In genomic region chr22:29081499-29082236, GRCh38 we compare ENCODE assay signal across 31 cellular contexts. TPM values are rescaled to one million over a fixed set of nuclear protein-coding genes. Genes with fewer than 3 reads are reported as not detected.
DNase-seq lines count a peak whose midpoint lies in the region; ATAC-seq and TF ChIP-seq lines count a peak whose summit lies in the region.
"Had no signal": no experiment of that assay in that cellular context is flagged by ENCODE, and none has a peak within 500 bp of the region (broad histone marks: within the 10 kb centered on the region; RNA-seq: fewer than 3 reads in every experiment).

No MANE protein-coding gene starts in this region.

- no peak overlapping the region for H3K4me3 Mint-ChIP-seq in T-cell
- H3K4me3 Mint-ChIP-seq: activated naive CD8-positive, alpha-beta T cell; activated T-helper 17 cell treated with anti-CD3 and anti-CD28 coated beads, Interleukin-2, amount 50 U/mL, for 72 hours; CD4-positive, alpha-beta memory T cell; natural killer cell; stimulated activated naive CD8-positive, alpha-beta T cell treated with anti-CD3 and anti-CD28 coated beads, Interleukin-15, amount 100 ng/mL, for 72 hours had no signal

- H3K4me3 ChIP-seq in SK-N-SH (ENCODE audit: low read depth in 2 of 2, low read length in 1 of 2): no peak overlapping the region
- no peak overlapping the region for H3K4me3 ChIP-seq in subcutaneous abdominal adipose tissue (ENCODE audit: low read depth in 1 of 5, low read length in 5 of 5)
- H3K4me3 ChIP-seq in mammary epithelial cell (replicated peaks in 1 of 3; ENCODE audit: insufficient read depth in 1 of 3, low read depth in 2 of 3, low read length in 3 of 3): no peak overlapping the region
- H3K4me3 ChIP-seq: dorsolateral prefrontal cortex, HAP-1, pancreas, sigmoid colon had no signal

- H3K4me1 Mint-ChIP-seq in T-cell: no peaks in the 10 kb centered on the region
- H3K4me1 Mint-ChIP-seq: activated T-helper 17 cell treated with anti-CD3 and anti-CD28 coated beads, Interleukin-2, amount 50 U/mL, for 72 hours; CD4-positive, alpha-beta memory T cell; stimulated activated naive CD8-positive, alpha-beta T cell treated with anti-CD3 and anti-CD28 coated beads, Interleukin-15, amount 100 ng/mL, for 72 hours had no signal

- dilution Hi-C loops in mammary epithelial cell (cut with HindIII; ENCODE audit: low sequenced_read_pairs): no loop called here

- intact Hi-C loops in left ventricle myocardium superior (cut with micrococcal nuclease) (no loop called here), mammary epithelial cell (cut with micrococcal nuclease) (loop anchor here (2.0 kb wide), 1 partner anchor 73 kb away; no protein-coding TSS in a partner anchor)

- H3K9me3 ChIP-seq in SK-N-SH (no peaks in the 10 kb centered on the region), subcutaneous abdominal adipose tissue (ENCODE audit: control insufficient read depth in 5 of 5, low read length in 5 of 5) (no peaks in the 10 kb centered on the region), mammary epithelial cell (replicated peaks; ENCODE audit: insufficient read depth, low read length) (no peaks in the 10 kb centered on the region)
- H3K9me3 ChIP-seq: HAP-1, pancreas, sigmoid colon had no signal

- H3K27ac Mint-ChIP-seq in T-cell: no peak overlapping the region
- H3K27ac Mint-ChIP-seq: activated naive CD8-positive, alpha-beta T cell; activated T-helper 17 cell treated with anti-CD3 and anti-CD28 coated beads, Interleukin-2, amount 50 U/mL, for 72 hours; CD4-positive, alpha-beta memory T cell; natural killer cell; stimulated activated naive CD8-positive, alpha-beta T cell treated with anti-CD3 and anti-CD28 coated beads, Interleukin-15, amount 100 ng/mL, for 72 hours had no signal

- H3K4me2 ChIP-seq in SK-N-SH (no peak overlapping the region), mammary epithelial cell (ENCODE audit: insufficient read depth, low read depth, low read length) (no peak overlapping the region)

- H3K36me3 Mint-ChIP-seq in T-cell: no peaks in the 10 kb centered on the region
- H3K36me3 Mint-ChIP-seq: activated naive CD8-positive, alpha-beta T cell; CD4-positive, alpha-beta memory T cell; natural killer cell had no signal

- TF ChIP-seq RAD21 in SK-N-SH (IDR thresholded peaks at IDR 0.05; ENCODE audit: low read length): no peak

- H4K20me1 ChIP-seq in SK-N-SH (ENCODE audit: insufficient read depth): no peaks in the 10 kb centered on the region
- H4K20me1 ChIP-seq in mammary epithelial cell (ENCODE audit: insufficient read depth, low read length): no peaks in the 10 kb centered on the region

- H3K9ac ChIP-seq in SK-N-SH: no peak overlapping the region
- peak overlapping the region in 1 of 5 donors; percentile 69 for H3K9ac ChIP-seq in subcutaneous abdominal adipose tissue (ENCODE audit: low read length in 5 of 5)
- H3K9ac ChIP-seq in mammary epithelial cell (ENCODE audit: insufficient read depth, low read length): no peak overlapping the region

- H3K4me1 ChIP-seq in SK-N-SH (ENCODE audit: control insufficient read depth in 1 of 2, insufficient read depth in 2 of 2, low read depth in 1 of 2, low read length in 1 of 2) (peaks cover 7 to 30% of the 10 kb centered on the region in 2 experiments; a peak in 3 of 4 replicates), subcutaneous abdominal adipose tissue (ENCODE audit: control insufficient read depth in 5 of 5, insufficient read depth in 5 of 5, low read length in 5 of 5) (peaks cover 0 to 50% (median 13%) of the 10 kb centered on the region in 5 donors), mammary epithelial cell (ENCODE audit: insufficient read depth, low read length) (peaks cover 5% of the 10 kb centered on the region)

- in situ Hi-C loops in mammary epithelial cell (cut with MboI; ENCODE audit: low sequenced_read_pairs in 2 of 2): no loop called here

- H3K9me2 ChIP-seq in SK-N-SH: no peaks in the 10 kb centered on the region

- no peak overlapping the region for H2AFZ ChIP-seq in SK-N-SH (ENCODE audit: low read depth)
- no peak overlapping the region for H2AFZ ChIP-seq in mammary epithelial cell (ENCODE audit: low read depth, low read length)

- BruUV-seq in mammary epithelial cell (replicated peaks; lab: Mats Ljungman, UMichigan): no TSS peak

- no peaks in the 10 kb centered on the region for H3K27me3 ChIP-seq in SK-N-SH (ENCODE audit: insufficient read depth)
- H3K27me3 ChIP-seq in subcutaneous abdominal adipose tissue (ENCODE audit: control insufficient read depth in 5 of 5, insufficient read depth in 4 of 5, low read length in 5 of 5): no peaks in the 10 kb centered on the region
- no peaks in the 10 kb centered on the region for H3K27me3 ChIP-seq in mammary epithelial cell (ENCODE audit: insufficient read depth, low read length)
- H3K27me3 ChIP-seq: dorsolateral prefrontal cortex, pancreas, sigmoid colon had no signal

- H3K79me2 ChIP-seq in SK-N-SH (ENCODE audit: insufficient read depth): no peaks in the 10 kb centered on the region
- H3K79me2 ChIP-seq in mammary epithelial cell (ENCODE audit: insufficient read depth, low read length): no peaks in the 10 kb centered on the region

- POLR2A ChIA-PET in SK-N-SH (lab: Yijun Ruan, JAX): no interaction called here
- POLR2A ChIA-PET in T-cell (lab: Charles Lee): no interaction called here

- H3K9me3 Mint-ChIP-seq in T-cell: no peaks in the 10 kb centered on the region
- H3K9me3 Mint-ChIP-seq: activated T-helper 17 cell treated with anti-CD3 and anti-CD28 coated beads, Interleukin-2, amount 50 U/mL, for 72 hours; CD4-positive, alpha-beta memory T cell; natural killer cell; stimulated activated naive CD8-positive, alpha-beta T cell treated with anti-CD3 and anti-CD28 coated beads, Interleukin-15, amount 100 ng/mL, for 72 hours had no signal

- no peaks in the 10 kb centered on the region for H3F3A ChIP-seq in SK-N-SH (replicated peaks; ENCODE audit: insufficient read depth)

- peak overlapping the region in 1 of 2 experiments; percentile 18; a peak in 1 of 4 replicates for H3K27ac ChIP-seq in SK-N-SH (ENCODE audit: low read depth in 2 of 2, low read length in 1 of 2)
- peak overlapping the region; percentile 43 for H3K27ac ChIP-seq in subcutaneous abdominal adipose tissue (ENCODE audit: low read depth, low read length)
- H3K27ac ChIP-seq in mammary epithelial cell (ENCODE audit: insufficient read depth, low read depth, low read length): no peak overlapping the region
- H3K27ac ChIP-seq: dorsolateral prefrontal cortex had no signal

- no peak for TF ChIP-seq EP300 in SK-N-SH (IDR thresholded peaks at IDR 0.05; ENCODE audit: borderline replicate concordance in 1 of 2, low read depth in 1 of 2, low read length in 1 of 2)

- WGBS in SK-N-SH (ENCODE audit: low lambda C conversion rate): 77% methylated on average over 3 of the region's 3 CpGs
- 96% methylated on average over 3 of the region's 3 CpGs for WGBS in mammary epithelial cell (ENCODE audit: low coverage, missing lambda C conversion rate)

- TF ChIP-seq CTCF in SK-N-SH (IDR thresholded peaks at IDR 0.05): no peak
- no peak for TF ChIP-seq CTCF in mammary epithelial cell (conservative IDR thresholded peaks at IDR 0.05 in 1 of 2, IDR thresholded peaks at IDR 0.05 in 1 of 2; ENCODE audit: extremely low read depth in 1 of 2, insufficient read depth in 1 of 2, low read depth in 1 of 2, low read length in 2 of 2)

- peaks cover 13 to 24% of the 10 kb centered on the region in 2 donors for H3K27me3 Mint-ChIP-seq in T-cell
- H3K27me3 Mint-ChIP-seq: activated T-helper 17 cell treated with anti-CD3 and anti-CD28 coated beads, Interleukin-2, amount 50 U/mL, for 72 hours had no signal

- CTCF ChIA-PET in SK-N-SH (lab: Yijun Ruan, JAX) (interaction anchor here (1.0 to 1.9 kb wide), 4 partner anchors 13 to 295 kb away, joined by 3 to 6 read pairs (median 5); no protein-coding TSS in a partner anchor), T-cell (lab: Charles Lee) (interaction anchor here in 1 of 2 donors (1.2 kb wide), 1 partner anchor 16 kb away, joined by 3 read pairs; no protein-coding TSS in a partner anchor), mammary epithelial cell (lab: Charles Lee; ENCODE audit: low non-redundant PET) (no interaction called here)

- ATAC-seq in left ventricle myocardium superior: peak; percentile 64
- ATAC-seq in T-cell (replicated peaks in 1 of 4): no peak
- no peak for ATAC-seq in GM18907 (IDR thresholded peaks at IDR 0.05; ENCODE audit: unreplicated experiment)
- ATAC-seq: activated T-helper 17 cell treated with anti-CD3 and anti-CD28 coated beads, Interleukin-2, amount 50 U/mL, for 72 hours; left colon; natural killer cell; stimulated activated naive CD8-positive, alpha-beta T cell treated with anti-CD3 and anti-CD28 coated beads, Interleukin-15, amount 100 ng/mL, for 72 hours had no signal

- DNase-seq in NCI-H1092 treated with DMSO at 0.1 percent for 48 hours (lab: John Stamatoyannopoulos, UW): peak; percentile 34
- no peak for DNase-seq in NCI-H1092 (lab: John Stamatoyannopoulos, UW)
- no peak for DNase-seq in SK-N-SH
- no peak for DNase-seq in left ventricle myocardium superior
- no peak for DNase-seq in T-cell
- DNase-seq in mammary epithelial cell: no peak
- DNase-seq: AML-193; CD4-positive, alpha-beta memory T cell; DMS153; dorsolateral prefrontal cortex; left colon; natural killer cell; NCI-H1048; NCI-H2107; pancreas; sigmoid colon; stimulated activated CD4-positive, alpha-beta T cell treated with anti-CD3 and anti-CD28 coated beads, Interleukin-15, amount 100 ng/mL, for 24 hours; stimulated activated naive CD8-positive, alpha-beta T cell treated with anti-CD3 and anti-CD28 coated beads, Interleukin-15, amount 100 ng/mL, for 72 hours; T1000; trophoblast cell had no signal

- no peaks in the 10 kb centered on the region for H3K36me3 ChIP-seq in SK-N-SH (replicated peaks in 1 of 2; ENCODE audit: control insufficient read depth in 1 of 2, insufficient read depth in 2 of 2, low read length in 1 of 2)
- H3K36me3 ChIP-seq in subcutaneous abdominal adipose tissue (ENCODE audit: control insufficient read depth in 5 of 5, insufficient read depth in 5 of 5, low read length in 5 of 5): no peaks in the 10 kb centered on the region
- H3K36me3 ChIP-seq in mammary epithelial cell (ENCODE audit: insufficient read depth, low read length): no peaks in the 10 kb centered on the region
- H3K36me3 ChIP-seq: HAP-1, pancreas, sigmoid colon had no signal

TF ChIP-seq in SK-N-SH, 30 proteins besides CTCF, POLR2A, EP300 and RAD21 (continues in another document):
- TF ChIP-seq EZH2phosphoT487 (IDR thresholded peaks at IDR 0.05; ENCODE audit: borderline replicate concordance, low read depth): no peak

RNA-seq across cellular contexts. Expression of gene KREMEN1, which starts 8.8 kb away (rescaled TPM):
- 7.9 and 10.0 TPM in 2 replicates for polyA plus RNA-seq in SK-N-SH (2012; rRNA removed)
- 7.0 and 10.4 TPM in 2 replicates for polyA plus RNA-seq in SK-N-SH (2012; cell fraction: cytosol; rRNA removed)
- polyA plus RNA-seq in SK-N-SH (2012; cell fraction: nucleus; rRNA removed): 6.7 and 8.0 TPM in 2 replicates
- total RNA-seq in left ventricle myocardium superior: 68.2 TPM
- under 1 TPM in 3 of 5 donors, not detected in 2; 0.20 to 0.25 (median 0.20) TPM for total RNA-seq in T-cell
- 10 to 100 TPM; 11.7 to 18.7 TPM for total RNA-seq in mammary epithelial cell
- polyA plus RNA-seq in mammary epithelial cell: 10.5 TPM
- 25.8 TPM for polyA minus RNA-seq in mammary epithelial cell
- total RNA-seq: CD4-positive, alpha-beta memory T cell had no signal
- polyA plus RNA-seq: CD4-positive, alpha-beta memory T cell had no signal

RNA-seq across cellular contexts. Expression of gene C22orf31, which starts 20.0 kb away (rescaled TPM):
- polyA plus RNA-seq in SK-N-SH (2012; rRNA removed): not detected in 2 replicates
- not detected in 2 replicates for polyA plus RNA-seq in SK-N-SH (2012; cell fraction: cytosol; rRNA removed)
- polyA plus RNA-seq in SK-N-SH (2012; cell fraction: nucleus; rRNA removed): not detected in 2 replicates
- not detected for total RNA-seq in left ventricle myocardium superior
- total RNA-seq in T-cell: not detected
- not detected for total RNA-seq in mammary epithelial cell
- polyA plus RNA-seq in mammary epithelial cell: not detected
- polyA minus RNA-seq in mammary epithelial cell: not detected
- total RNA-seq: A172; activated T-helper 17 cell treated with anti-CD3 and anti-CD28 coated beads, Interleukin-2, amount 50 U/mL, for 72 hours; astrocyte; CD4-positive, alpha-beta memory T cell; endothelial cell of umbilical vein; fibroblast of villous mesenchyme; G401; left colon; natural killer cell; pancreas; RPMI7951; sigmoid colon had no signal
- polyA plus RNA-seq: CD4-positive, alpha-beta memory T cell; endothelial cell of umbilical vein had no signal

Comparison
In these comparisons a context has a peak if more than half of its experiments do, and no peak if none do; other contexts are left out.
1. RNA of gene KREMEN1, which starts 8.8 kb away (total RNA-seq): 68.2 TPM in left ventricle myocardium superior (single experiment) and 11.7 to 18.7 TPM in mammary epithelial cell; 0.20 to 0.25 TPM in T-cell; every median in the first group is over 10 times any median in the second.